ENCODE assay signal across 1 cellular context in genomic region chr19:32719611-32720059, GRCh38.
TF ChIP-seq lines count a peak whose summit lies in the region.

TDRD12 (plus strand) TSS chr19:32719767; CDS start chr19:32720073, 306 bp downstream.

TF ChIP-seq in HepG2, 621 proteins besides CTCF, POLR2A, EP300 and RAD21 (continued from another document):
- TF ChIP-seq TRIM22 (IDR thresholded peaks at IDR 0.05): no peak
- TF ChIP-seq SMC3 (IDR thresholded peaks at IDR 0.05; ENCODE audit: low read length): no peak
- no peak for TF ChIP-seq CBX1 (IDR thresholded peaks at IDR 0.05; ENCODE audit: low read depth)
- 0 out of 2 replicates have a peak, but pooled peaks have one; percentile 18 for TF ChIP-seq HOXA3 (CRISPR knock-in tag; IDR thresholded peaks at IDR 0.05)
- no peak for TF ChIP-seq PHF5A (CRISPR knock-in tag; IDR thresholded peaks at IDR 0.05; ENCODE audit: low read depth, unreplicated experiment)
- peak; percentile 67 for TF ChIP-seq POGZ (CRISPR knock-in tag; IDR thresholded peaks at IDR 0.05)
- TF ChIP-seq, protein P1, sequence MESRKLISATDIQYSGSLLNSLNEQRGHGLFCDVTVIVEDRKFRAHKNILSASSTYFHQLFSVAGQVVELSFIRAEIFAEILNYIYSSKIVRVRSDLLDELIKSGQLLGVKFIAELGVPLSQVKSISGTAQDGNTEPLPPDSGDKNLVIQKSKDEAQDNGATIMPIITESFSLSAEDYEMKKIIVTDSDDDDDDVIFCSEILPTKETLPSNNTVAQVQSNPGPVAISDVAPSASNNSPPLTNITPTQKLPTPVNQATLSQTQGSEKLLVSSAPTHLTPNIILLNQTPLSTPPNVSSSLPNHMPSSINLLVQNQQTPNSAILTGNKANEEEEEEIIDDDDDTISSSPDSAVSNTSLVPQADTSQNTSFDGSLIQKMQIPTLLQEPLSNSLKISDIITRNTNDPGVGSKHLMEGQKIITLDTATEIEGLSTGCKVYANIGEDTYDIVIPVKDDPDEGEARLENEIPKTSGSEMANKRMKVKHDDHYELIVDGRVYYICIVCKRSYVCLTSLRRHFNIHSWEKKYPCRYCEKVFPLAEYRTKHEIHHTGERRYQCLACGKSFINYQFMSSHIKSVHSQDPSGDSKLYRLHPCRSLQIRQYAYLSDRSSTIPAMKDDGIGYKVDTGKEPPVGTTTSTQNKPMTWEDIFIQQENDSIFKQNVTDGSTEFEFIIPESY (CRISPR knock-in tag; IDR thresholded peaks at IDR 0.05): peak; percentile 93
- TF ChIP-seq, protein P2, sequence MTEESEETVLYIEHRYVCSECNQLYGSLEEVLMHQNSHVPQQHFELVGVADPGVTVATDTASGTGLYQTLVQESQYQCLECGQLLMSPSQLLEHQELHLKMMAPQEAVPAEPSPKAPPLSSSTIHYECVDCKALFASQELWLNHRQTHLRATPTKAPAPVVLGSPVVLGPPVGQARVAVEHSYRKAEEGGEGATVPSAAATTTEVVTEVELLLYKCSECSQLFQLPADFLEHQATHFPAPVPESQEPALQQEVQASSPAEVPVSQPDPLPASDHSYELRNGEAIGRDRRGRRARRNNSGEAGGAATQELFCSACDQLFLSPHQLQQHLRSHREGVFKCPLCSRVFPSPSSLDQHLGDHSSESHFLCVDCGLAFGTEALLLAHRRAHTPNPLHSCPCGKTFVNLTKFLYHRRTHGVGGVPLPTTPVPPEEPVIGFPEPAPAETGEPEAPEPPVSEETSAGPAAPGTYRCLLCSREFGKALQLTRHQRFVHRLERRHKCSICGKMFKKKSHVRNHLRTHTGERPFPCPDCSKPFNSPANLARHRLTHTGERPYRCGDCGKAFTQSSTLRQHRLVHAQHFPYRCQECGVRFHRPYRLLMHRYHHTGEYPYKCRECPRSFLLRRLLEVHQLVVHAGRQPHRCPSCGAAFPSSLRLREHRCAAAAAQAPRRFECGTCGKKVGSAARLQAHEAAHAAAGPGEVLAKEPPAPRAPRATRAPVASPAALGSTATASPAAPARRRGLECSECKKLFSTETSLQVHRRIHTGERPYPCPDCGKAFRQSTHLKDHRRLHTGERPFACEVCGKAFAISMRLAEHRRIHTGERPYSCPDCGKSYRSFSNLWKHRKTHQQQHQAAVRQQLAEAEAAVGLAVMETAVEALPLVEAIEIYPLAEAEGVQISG (CRISPR knock-in tag; IDR thresholded peaks at IDR 0.05): peak; percentile 96
- TF ChIP-seq ZNF136 (CRISPR knock-in tag; IDR thresholded peaks at IDR 0.05; ENCODE audit: low read depth): no peak
- no peak for TF ChIP-seq PHB2 (IDR thresholded peaks at IDR 0.05; ENCODE audit: partially characterized antibody)
- TF ChIP-seq, protein P3, sequence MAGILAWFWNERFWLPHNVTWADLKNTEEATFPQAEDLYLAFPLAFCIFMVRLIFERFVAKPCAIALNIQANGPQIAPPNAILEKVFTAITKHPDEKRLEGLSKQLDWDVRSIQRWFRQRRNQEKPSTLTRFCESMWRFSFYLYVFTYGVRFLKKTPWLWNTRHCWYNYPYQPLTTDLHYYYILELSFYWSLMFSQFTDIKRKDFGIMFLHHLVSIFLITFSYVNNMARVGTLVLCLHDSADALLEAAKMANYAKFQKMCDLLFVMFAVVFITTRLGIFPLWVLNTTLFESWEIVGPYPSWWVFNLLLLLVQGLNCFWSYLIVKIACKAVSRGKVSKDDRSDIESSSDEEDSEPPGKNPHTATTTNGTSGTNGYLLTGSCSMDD (CRISPR knock-in tag; IDR thresholded peaks at IDR 0.05): no peak
- TF ChIP-seq MTERF4 (CRISPR knock-in tag; IDR thresholded peaks at IDR 0.05): no peak
- TF ChIP-seq HNRNPK (IDR thresholded peaks at IDR 0.05; ENCODE audit: low read depth, low read length, poor library complexity, severe bottlenecking): peak; percentile 21
- TF ChIP-seq SRSF1 (optimal IDR thresholded peaks at IDR 0.05; ENCODE audit: low read depth, low read length): no peak
- peak; percentile 25; the same call in 1 of the 2 replicates for TF ChIP-seq ZNF687 (CRISPR knock-in tag; IDR thresholded peaks at IDR 0.05)
- TF ChIP-seq MBNL3 (CRISPR knock-in tag; conservative IDR thresholded peaks at IDR 0.05): no peak
- TF ChIP-seq, protein P4, sequence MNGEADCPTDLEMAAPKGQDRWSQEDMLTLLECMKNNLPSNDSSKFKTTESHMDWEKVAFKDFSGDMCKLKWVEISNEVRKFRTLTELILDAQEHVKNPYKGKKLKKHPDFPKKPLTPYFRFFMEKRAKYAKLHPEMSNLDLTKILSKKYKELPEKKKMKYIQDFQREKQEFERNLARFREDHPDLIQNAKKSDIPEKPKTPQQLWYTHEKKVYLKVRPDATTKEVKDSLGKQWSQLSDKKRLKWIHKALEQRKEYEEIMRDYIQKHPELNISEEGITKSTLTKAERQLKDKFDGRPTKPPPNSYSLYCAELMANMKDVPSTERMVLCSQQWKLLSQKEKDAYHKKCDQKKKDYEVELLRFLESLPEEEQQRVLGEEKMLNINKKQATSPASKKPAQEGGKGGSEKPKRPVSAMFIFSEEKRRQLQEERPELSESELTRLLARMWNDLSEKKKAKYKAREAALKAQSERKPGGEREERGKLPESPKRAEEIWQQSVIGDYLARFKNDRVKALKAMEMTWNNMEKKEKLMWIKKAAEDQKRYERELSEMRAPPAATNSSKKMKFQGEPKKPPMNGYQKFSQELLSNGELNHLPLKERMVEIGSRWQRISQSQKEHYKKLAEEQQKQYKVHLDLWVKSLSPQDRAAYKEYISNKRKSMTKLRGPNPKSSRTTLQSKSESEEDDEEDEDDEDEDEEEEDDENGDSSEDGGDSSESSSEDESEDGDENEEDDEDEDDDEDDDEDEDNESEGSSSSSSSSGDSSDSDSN (CRISPR knock-in tag; IDR thresholded peaks at IDR 0.05): no peak
